9 cellular contexts compared by ENCODE assay signal in the genomic region with DNA sequence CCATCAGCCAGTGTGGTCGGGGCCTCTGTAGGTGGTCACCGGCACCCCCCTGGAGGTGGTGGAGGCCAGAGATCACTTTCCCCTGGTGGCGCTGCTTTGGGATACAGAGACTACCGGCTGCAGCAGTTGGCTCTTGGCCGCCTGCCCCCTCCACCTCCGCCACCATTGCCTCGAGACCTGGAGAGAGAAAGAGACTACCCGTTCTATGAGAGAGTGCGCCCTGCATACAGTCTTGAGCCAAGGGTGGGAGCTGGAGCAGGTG. TPM values are rescaled to one million over a fixed set of nuclear protein-coding genes. Genes with fewer than 3 reads are reported as not detected.
DNase-seq lines count a peak whose midpoint lies in the region; FAIRE-seq and TF ChIP-seq lines count a peak whose summit lies in the region.
"Had no signal": no experiment of that assay in that cellular context is flagged by ENCODE, and none has a peak within 500 bp of the region (broad histone marks: within the 10 kb centered on the region; RNA-seq: fewer than 3 reads in every experiment).

No MANE protein-coding gene starts in this region.

- H3K36me3 ChIP-seq in astrocyte (ENCODE audit: insufficient read depth, low read length) (peaks cover 12% of the 10 kb centered on the region), kidney epithelial cell (ENCODE audit: control insufficient read depth, insufficient read depth, low read length) (no peaks in the 10 kb centered on the region), transverse colon (peaks cover 0 to 6% (median 0%) of the 10 kb centered on the region in 4 donors)

- H3K9me3 Mint-ChIP-seq in astrocyte (ENCODE audit: unreplicated experiment), result no peaks in the 10 kb centered on the region
- H3K9me3 Mint-ChIP-seq: T-helper 1 cell treated with Interleukin-12 subunit alpha and Interleukin-12 subunit beta and Interleukin-4 antibody, amounts not matched to agents 30 μg/mL and 1 μg/mL, for 36 hours had no signal

- H2AFZ ChIP-seq in astrocyte (ENCODE audit: low read depth, low read length), result no peak overlapping the region

- H3K36me3 Mint-ChIP-seq in astrocyte (ENCODE audit: low read depth, unreplicated experiment), result peaks cover 10% of the 10 kb centered on the region

- H3K9me3 ChIP-seq in astrocyte (ENCODE audit: insufficient read depth, low read depth, low read length), result no peaks in the 10 kb centered on the region
- no peaks in the 10 kb centered on the region for H3K9me3 ChIP-seq in transverse colon

- H3K4me1 ChIP-seq in astrocyte (ENCODE audit: insufficient read depth, low read length) (peaks cover 26% of the 10 kb centered on the region), transverse colon (peaks cover 34 to 76% (median 62%) of the 10 kb centered on the region in 4 donors)

- H3K4me3 Mint-ChIP-seq in astrocyte (ENCODE audit: unreplicated experiment), result no peak overlapping the region
- H3K4me3 Mint-ChIP-seq: T-helper 1 cell treated with Interleukin-12 subunit alpha and Interleukin-12 subunit beta and Interleukin-4 antibody, amounts not matched to agents 30 μg/mL and 1 μg/mL, for 36 hours had no signal

- H3K27ac ChIP-seq in astrocyte (ENCODE audit: low read depth, low read length) (peak overlapping the region; percentile 97), transverse colon (peak overlapping the region; percentile 94 to 98 (median 96))

- no peaks in the 10 kb centered on the region for H3K27me3 Mint-ChIP-seq in astrocyte (ENCODE audit: low read depth, unreplicated experiment)

- in situ Hi-C loops in transverse colon (cut with MboI; ENCODE audit: low pct_ligation_motif_present in 1 of 4, low pct_unique_long_range_greater_than_20kb in 1 of 4, low sequenced_read_pairs in 3 of 4), result loop anchor here in 2 of 4 donors (5.0 to 25.0 kb wide), 3 partner anchors 62 to 303 kb away; partner anchors contain the start of genes LAMTOR5 (in 1 of the 2) and STRIP1 (in 1 of the 2)

- H3K27me3 ChIP-seq in astrocyte (ENCODE audit: insufficient read depth, low read length), result no peaks in the 10 kb centered on the region
- no peaks in the 10 kb centered on the region for H3K27me3 ChIP-seq in kidney epithelial cell (ENCODE audit: control insufficient read depth, insufficient read depth, low read length)
- no peaks in the 10 kb centered on the region for H3K27me3 ChIP-seq in transverse colon

- intact Hi-C loops in transverse colon (cut with DNase I; ENCODE audit: low total_unique reads) (no loop called here), posterior vena cava (cut with DNase I) (no loop called here)

- H3K4me2 ChIP-seq in astrocyte (ENCODE audit: low read length), result peak overlapping the region; percentile 90

- no peak overlapping the region for H3K27ac Mint-ChIP-seq in astrocyte (ENCODE audit: unreplicated experiment)
- H3K27ac Mint-ChIP-seq: T-helper 1 cell treated with Interleukin-12 subunit alpha and Interleukin-12 subunit beta and Interleukin-4 antibody, amounts not matched to agents 30 μg/mL and 1 μg/mL, for 36 hours had no signal

- H4K20me1 ChIP-seq in astrocyte (ENCODE audit: insufficient read depth, low read length), result peaks cover 52% of the 10 kb centered on the region

- WGBS in transverse colon (ENCODE audit: low coverage in 1 of 2), 2 donors, result 7% methylated on average over 9 of the region's 9 CpGs; no CpG with 5 or more reads in 1 of the 2 donors

- no peak for TF ChIP-seq EP300 in transverse colon (IDR thresholded peaks at IDR 0.05; ENCODE audit: low read depth)

- TF ChIP-seq POLR2A in transverse colon (IDR thresholded peaks at IDR 0.05), result no peak

- peaks cover 59% of the 10 kb centered on the region for H3K79me2 ChIP-seq in astrocyte (ENCODE audit: insufficient read depth, low read length)

- peak; percentile 27 for DNase-seq in activated CD8-positive, alpha-beta memory T cell treated with anti-CD3 and anti-CD28 coated beads, Interleukin-2, amount 50 U/mL, for 4 hours
- DNase-seq in activated CD8-positive, alpha-beta memory T cell treated with anti-CD3 and anti-CD28 coated beads, Interleukin-2, amount 50 U/mL, for 48 hours, result no peak
- no peak for DNase-seq in astrocyte (ENCODE audit: low read depth)
- DNase-seq in kidney epithelial cell (ENCODE audit: low read depth), result no peak
- DNase-seq in transverse colon, result peak; percentile 29
- DNase-seq in posterior vena cava (ENCODE audit: low spot score), result no peak
- no peak for DNase-seq in kidney glomerular epithelial cell (lab: John Stamatoyannopoulos, UW)
- DNase-seq in COLO668 (lab: John Stamatoyannopoulos, UW; ENCODE audit: unreplicated experiment), result no peak

- H3K4me1 Mint-ChIP-seq in astrocyte (ENCODE audit: low read depth, unreplicated experiment), result peaks cover 30% of the 10 kb centered on the region

- H3K4me3 ChIP-seq in astrocyte (ENCODE audit: insufficient read depth, low read depth, low read length), result peak overlapping the region; percentile 96
- peak overlapping the region; percentile 83 for H3K4me3 ChIP-seq in kidney epithelial cell (ENCODE audit: low read depth, low read length)
- H3K4me3 ChIP-seq in transverse colon, result peak overlapping the region; percentile 61 to 96 (median 93)

- FAIRE-seq in astrocyte (lab: Jason Lieb, UNC), result no peak

- TF ChIP-seq CTCF in astrocyte (IDR thresholded peaks at IDR 0.05; ENCODE audit: insufficient read depth, low read depth, low read length) (no peak), kidney epithelial cell (IDR thresholded peaks at IDR 0.05; ENCODE audit: insufficient read depth, low read length, poor library complexity, severe bottlenecking) (no peak), transverse colon (IDR thresholded peaks at IDR 0.05) (no peak)

- H3K9ac ChIP-seq in astrocyte (ENCODE audit: low read length), result peak overlapping the region; percentile 98

RNA-seq across cellular contexts. Expression of gene RBM15, which starts 1.0 kb away (rescaled TPM):
- 20.4 and 21.1 TPM in 2 replicates for total RNA-seq in astrocyte
- 23.1 and 28.2 TPM in 2 replicates for total RNA-seq in kidney epithelial cell
- total RNA-seq in transverse colon, result 10 to 100 TPM; 39.3 to 69.7 (median 48.0) TPM
- total RNA-seq in posterior vena cava, result 10 to 100 TPM; 14.8 to 15.9 TPM

RNA-seq across cellular contexts. Expression of gene SLC16A4, which starts 50.7 kb away (rescaled TPM):
- 14.1 and 14.8 TPM in 2 replicates for total RNA-seq in astrocyte
- total RNA-seq in kidney epithelial cell, result 15.4 and 25.4 TPM in 2 replicates
- 1 to 10 TPM in 3 of 4 donors, not detected in 1; 1.4 to 3.7 (median 3.2) TPM for total RNA-seq in transverse colon
- 1 to 10 TPM; 8.0 to 8.6 TPM for total RNA-seq in posterior vena cava

Comparison
In these comparisons a context has a peak if more than half of its experiments do, and no peak if none do; other contexts are left out.
1. DNase-seq: peak in activated CD8-positive, alpha-beta memory T cell treated with anti-CD3 and anti-CD28 coated beads, Interleukin-2, amount 50 U/mL, for 4 hours (single experiment) and transverse colon (single experiment); none in activated CD8-positive, alpha-beta memory T cell treated with anti-CD3 and anti-CD28 coated beads, Interleukin-2, amount 50 U/mL, for 48 hours (single experiment), astrocyte (single experiment), kidney epithelial cell (single experiment), posterior vena cava (single experiment), kidney glomerular epithelial cell (single experiment) and COLO668 (single experiment).
2. Peak in every context shown above with its lines, with median percentiles within 50 percentile points of each other: H3K4me3 ChIP-seq.